11 cellular contexts compared by ENCODE assay signal in genomic region chr6:43702147-43702521, GRCh38. TPM values are rescaled to one million over a fixed set of nuclear protein-coding genes. Genes with fewer than 3 reads are reported as not detected.
DNase-seq lines count a peak whose midpoint lies in the region; ATAC-seq and TF ChIP-seq lines count a peak whose summit lies in the region.
"Had no signal": no experiment of that assay in that cellular context is flagged by ENCODE, and none has a peak within 500 bp of the region (broad histone marks: within the 10 kb centered on the region; RNA-seq: fewer than 3 reads in every experiment).

No MANE protein-coding gene starts in this region.

- H2AK5ac ChIP-seq in IMR-90 (ENCODE audit: low read depth, low read length), result peak overlapping the region; percentile 86; the same call in 1 of the 2 replicates
- no peak overlapping the region for H2AK5ac ChIP-seq in mesendoderm (ENCODE audit: low read length)

- ATAC-seq in IMR-90 (ENCODE audit: low read depth), result no peak
- no peak for ATAC-seq in HG03159 (IDR thresholded peaks at IDR 0.05; ENCODE audit: unreplicated experiment)
- no peak for ATAC-seq in GM19455 (IDR thresholded peaks at IDR 0.05; ENCODE audit: unreplicated experiment)
- no peak for ATAC-seq in HG03469 (IDR thresholded peaks at IDR 0.05; ENCODE audit: unreplicated experiment)

- no peak for TF ChIP-seq POLR2A in IMR-90 (IDR thresholded peaks at IDR 0.05; ENCODE audit: low read depth, low read length)

- H4K91ac ChIP-seq in IMR-90 (ENCODE audit: insufficient read depth, low read depth, low read length), result peak overlapping the region; percentile 40

- peak overlapping the region; percentile 40 for H3K14ac ChIP-seq in IMR-90 (replicated peaks; ENCODE audit: low read depth, low read length)

- peak overlapping the region; percentile 79 for H2AK9ac ChIP-seq in IMR-90 (replicated peaks; ENCODE audit: low read depth, low read length, poor library complexity)

- H2BK15ac ChIP-seq in IMR-90 (ENCODE audit: low read depth, low read length) (peak overlapping the region; percentile 29; the same call in 2 of the 3 replicates), mesendoderm (replicated peaks; ENCODE audit: low read depth) (no peak overlapping the region)

- CTCF ChIA-PET in IMR-90 (lab: Yijun Ruan, JAX), result no interaction called here

- H3K79me2 ChIP-seq in mesendoderm (ENCODE audit: control insufficient read depth, insufficient read depth, low read length), result no peaks in the 10 kb centered on the region

- H3K56ac ChIP-seq in IMR-90 (ENCODE audit: extremely low read depth, insufficient read depth, low read length) (no peak overlapping the region), mesendoderm (ENCODE audit: low read length) (peak overlapping the region; percentile 66)

- H3K23ac ChIP-seq in IMR-90 (ENCODE audit: low read depth, low read length), result peak overlapping the region; percentile 29; the same call in 1 of the 2 replicates
- H3K23ac ChIP-seq in mesendoderm (ENCODE audit: low read length), result no peak overlapping the region

- peak overlapping the region; percentile 7 for H2BK20ac ChIP-seq in IMR-90 (ENCODE audit: low read depth, low read length)

- intact Hi-C loops in IMR-90 (cut with micrococcal nuclease), result no loop called here
- intact Hi-C loops in colonic mucosa (cut with DNase I), result no loop called here

- H2AFZ ChIP-seq in IMR-90 (replicated peaks; ENCODE audit: low read length, poor library complexity), result peak overlapping the region; percentile 88

- POLR2A ChIA-PET in IMR-90 (lab: Charles Lee; ENCODE audit: unreplicated experiment), result no interaction called here

- DNase-seq in IMR-90 (no peak), colonic mucosa (no peak), mesendoderm (no peak), NCI-H187 treated with DMSO at 0.1 percent for 48 hours (lab: John Stamatoyannopoulos, UW) (no peak)
- DNase-seq: activated CD4-positive, alpha-beta T cell treated with anti-CD3 and anti-CD28 coated beads, Interleukin-2, amount 10 ng/mL, durations not matched to agents 7 days and 5 days had no signal

- H4K20me1 ChIP-seq in IMR-90 (ENCODE audit: insufficient read depth, low read length), result no peaks in the 10 kb centered on the region

- H3K9me1 ChIP-seq in IMR-90 (ENCODE audit: insufficient read depth, low read length), result peaks cover 22% of the 10 kb centered on the region

- H3K9ac ChIP-seq in IMR-90 (ENCODE audit: low read depth, low read length) (no peak overlapping the region), colonic mucosa (ENCODE audit: low read depth in 2 of 2, low read length in 2 of 2) (peak overlapping the region in 1 of 2 donors; percentile 30), mesendoderm (ENCODE audit: low read length) (peak overlapping the region; percentile 11)

- H3K27ac ChIP-seq in IMR-90 (ENCODE audit: insufficient read depth, low read length) (peak overlapping the region; percentile 65), colonic mucosa (peak overlapping the region; percentile 75), mesendoderm (ENCODE audit: low read depth, low read length) (peak overlapping the region; percentile 55), temporal lobe (ENCODE audit: low read depth, low read length) (peak overlapping the region; percentile 27)
- H3K27ac ChIP-seq: SJSA1 had no signal

- H3K4ac ChIP-seq in IMR-90 (ENCODE audit: low read depth, low read length) (peak overlapping the region; percentile 79), mesendoderm (ENCODE audit: low read depth, low read length) (no peak overlapping the region)

- H3K36me3 ChIP-seq in IMR-90 (ENCODE audit: control insufficient read depth, insufficient read depth, low read length) (no peaks in the 10 kb centered on the region), colonic mucosa (no peaks in the 10 kb centered on the region), mesendoderm (ENCODE audit: control insufficient read depth, insufficient read depth, low read length) (no peaks in the 10 kb centered on the region)
- H3K36me3 ChIP-seq: SJSA1 had no signal

- dilution Hi-C loops in IMR-90 (cut with HindIII; ENCODE audit: low sequenced_read_pairs, unreplicated experiment), result no loop called here

- peak overlapping the region; percentile 57; the same call in 1 of the 2 replicates for H3K4me2 ChIP-seq in IMR-90 (ENCODE audit: low read depth, low read length)
- no peak overlapping the region for H3K4me2 ChIP-seq in mesendoderm (ENCODE audit: low read length)

- peaks cover 31% of the 10 kb centered on the region for H3K4me1 ChIP-seq in IMR-90 (ENCODE audit: control insufficient read depth, insufficient read depth, low read length)
- H3K4me1 ChIP-seq in colonic mucosa, result peaks cover 16% of the 10 kb centered on the region
- peaks cover 22% of the 10 kb centered on the region for H3K4me1 ChIP-seq in mesendoderm (ENCODE audit: control insufficient read depth, low read depth, low read length)

- H4K5ac ChIP-seq in IMR-90 (ENCODE audit: low read depth, low read length) (peak overlapping the region; percentile 65; the same call in 1 of the 2 replicates), mesendoderm (ENCODE audit: low read length) (no peak overlapping the region)

- peak overlapping the region; percentile 38 to 82; a peak in 2 of 4 replicates for H4K8ac ChIP-seq in IMR-90 (ENCODE audit: low read depth in 2 of 2, low read length in 2 of 2)
- no peak overlapping the region for H4K8ac ChIP-seq in mesendoderm (ENCODE audit: low read depth, low read length)

- peak overlapping the region; percentile 66 for H2BK5ac ChIP-seq in IMR-90 (ENCODE audit: low read depth, low read length, poor library complexity, severe bottlenecking)
- H2BK5ac ChIP-seq in mesendoderm (ENCODE audit: low read length), result no peak overlapping the region

- no peak for TF ChIP-seq RAD21 in IMR-90 (IDR thresholded peaks at IDR 0.05; ENCODE audit: low read length)

- no TSS peak for BruUV-seq in IMR-90 (replicated peaks; lab: Mats Ljungman, UMichigan)

- H3K9me3 ChIP-seq in IMR-90 (ENCODE audit: control insufficient read depth, insufficient read depth, low read length) (no peaks in the 10 kb centered on the region), colonic mucosa (no peaks in the 10 kb centered on the region)
- H3K9me3 ChIP-seq: SJSA1 had no signal

- H3K18ac ChIP-seq in IMR-90 (ENCODE audit: low read depth, low read length) (peak overlapping the region; percentile 48), mesendoderm (ENCODE audit: low read length) (peak overlapping the region; percentile 16)

- no peaks in the 10 kb centered on the region for H3K79me1 ChIP-seq in IMR-90 (ENCODE audit: low read depth in 1 of 2, low read length in 2 of 2)
- no peaks in the 10 kb centered on the region for H3K79me1 ChIP-seq in mesendoderm (ENCODE audit: low read length)

- H3K4me3 ChIP-seq in IMR-90 (ENCODE audit: insufficient read depth, low read depth, low read length) (no peak overlapping the region), colonic mucosa (no peak overlapping the region), mesendoderm (ENCODE audit: low read length) (no peak overlapping the region)
- H3K4me3 ChIP-seq: SJSA1 had no signal

- H3K27me3 ChIP-seq in IMR-90 (ENCODE audit: control insufficient read depth, insufficient read depth, low read length) (no peaks in the 10 kb centered on the region), colonic mucosa (no peaks in the 10 kb centered on the region), mesendoderm (ENCODE audit: insufficient read depth, low read length, poor library complexity) (no peaks in the 10 kb centered on the region)
- H3K27me3 ChIP-seq: SJSA1 had no signal

- H2BK120ac ChIP-seq in IMR-90 (ENCODE audit: low read depth, low read length) (peak overlapping the region; percentile 43), mesendoderm (ENCODE audit: low read depth, low read length) (no peak overlapping the region)

- in situ Hi-C loops in IMR-90 (cut with MboI; ENCODE audit: low sequenced_read_pairs), result no loop called here

- TF ChIP-seq CTCF in IMR-90 (conservative IDR thresholded peaks at IDR 0.05; ENCODE audit: low read depth, low read length) (no peak), colonic mucosa (IDR thresholded peaks at IDR 0.05) (no peak)

- no CpG with 5 or more reads among the region's 2 CpGs for WGBS in IMR-90 (ENCODE audit: extremely low coverage in 2 of 2, insufficient read length in 1 of 2), 2 experiments
- whole genome bisulfite sequencing in mesendoderm (ENCODE audit: extremely low coverage, insufficient coverage, low lambda C conversion rate), result no CpG with 5 or more reads among the region's 2 CpGs

TF ChIP-seq in IMR-90, 13 proteins besides CTCF, POLR2A, EP300 and RAD21:
- TF ChIP-seq CHD1 (IDR thresholded peaks at IDR 0.05; ENCODE audit: low read depth, low read length) (no peak), BHLHE40 (IDR thresholded peaks at IDR 0.05; ENCODE audit: low read depth, low read length) (no peak), MAFK (IDR thresholded peaks at IDR 0.05; ENCODE audit: low read depth, low read length) (no peak), ELK1 (IDR thresholded peaks at IDR 0.05; ENCODE audit: borderline replicate concordance, low read depth, low read length) (no peak), SMC3 (IDR thresholded peaks at IDR 0.05; ENCODE audit: low read depth, low read length) (no peak), NFE2L2 (IDR thresholded peaks at IDR 0.05; ENCODE audit: low read depth, low read length) (no peak)

RNA-seq across cellular contexts. Expression of gene MRPS18A, which starts 14.5 kb away (rescaled TPM):
- total RNA-seq in IMR-90 (2012; rRNA removed) (43.0 and 47.0 TPM in 2 replicates), colonic mucosa (100 to 1,000 TPM in 1 of 2 donors, 10 to 100 TPM in 1; 83.6 to 120 TPM), temporal lobe (12.3 TPM)
- 56.6 and 56.8 TPM in 2 replicates for polyA plus RNA-seq in IMR-90 (2012; rRNA removed)
- 53.5 and 60.4 TPM in 2 replicates for polyA plus RNA-seq in IMR-90 (2012; cell fraction: cytosol; rRNA removed)
- polyA plus RNA-seq in IMR-90 (2012; cell fraction: nucleus; rRNA removed; ENCODE audit: low replicate concordance), result 24.4 and 30.5 TPM in 2 replicates
- polyA plus RNA-seq in mesendoderm (2013, experiment 1 of 2), result 72.3 TPM
- polyA plus RNA-seq in mesendoderm (2013, experiment 2 of 2), result 71.9 TPM

RNA-seq across cellular contexts. Expression of gene RSPH9, which starts 57.3 kb away (rescaled TPM):
- total RNA-seq in IMR-90 (2012; rRNA removed) (under 0.01 and 0.18 TPM in 2 replicates), colonic mucosa (not detected), temporal lobe (5.7 TPM)
- 0.21 and 0.24 TPM in 2 replicates for polyA plus RNA-seq in IMR-90 (2012; rRNA removed)
- polyA plus RNA-seq in IMR-90 (2012; cell fraction: cytosol; rRNA removed), result 0.34 and 0.38 TPM in 2 replicates
- 0.14 and 0.24 TPM in 2 replicates for polyA plus RNA-seq in IMR-90 (2012; cell fraction: nucleus; rRNA removed; ENCODE audit: low replicate concordance)
- 0.08 TPM for polyA plus RNA-seq in mesendoderm (2013, experiment 1 of 2)
- polyA plus RNA-seq in mesendoderm (2013, experiment 2 of 2), result 0.03 TPM
- total RNA-seq: activated CD4-positive, alpha-beta T cell treated with anti-CD3 and anti-CD28 coated beads, Interleukin-2, amount 10 ng/mL, durations not matched to agents 7 days and 5 days; natural killer cell treated with Interleukin-12 subunit alpha and Interleukin-12 subunit beta and Interleukin-15 and Interleukin-18, amount 100 ng/mL, for 72 hours; SJSA1 had no signal
